9 cellular contexts compared by ENCODE assay signal in the genomic region with DNA sequence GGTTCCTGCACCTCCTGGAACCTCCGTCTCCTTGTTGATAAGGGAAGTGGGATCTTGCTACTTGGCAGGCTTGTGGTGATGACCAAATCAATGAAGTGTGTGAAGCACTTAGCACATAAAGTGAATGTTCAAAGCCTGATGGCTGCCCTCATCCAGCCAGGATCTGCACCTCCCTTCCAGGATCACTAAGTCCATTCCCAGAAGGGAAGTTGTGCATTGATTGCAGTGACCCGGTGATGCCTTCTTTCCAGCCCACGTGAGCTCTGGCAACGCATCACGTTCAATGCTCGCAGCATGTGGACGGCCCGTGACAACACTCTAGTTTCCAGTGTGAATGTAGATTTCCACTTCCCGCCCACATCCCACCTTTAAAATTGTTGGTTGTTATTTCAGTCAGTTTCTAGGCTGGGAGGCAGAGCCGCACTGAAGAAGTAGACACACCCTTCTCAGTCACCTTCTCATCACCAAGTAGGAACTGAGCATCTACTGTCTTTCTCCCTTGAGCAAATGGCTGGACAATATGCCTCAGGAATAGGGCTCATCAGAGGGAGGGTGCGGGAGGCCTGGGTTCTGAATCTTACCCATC. TPM values are rescaled to one million over a fixed set of nuclear protein-coding genes. Genes with fewer than 3 reads are reported as not detected.
"Had no signal": no experiment of that assay in that cellular context is flagged by ENCODE, and none has a peak within 500 bp of the region (broad histone marks: within the 10 kb centered on the region; RNA-seq: fewer than 3 reads in every experiment).

No MANE protein-coding gene starts in this region.

RNA-seq across cellular contexts. Expression of a gene that starts 6.2 kb away (rescaled TPM):
- total RNA-seq: neural crest cell, omental fat pad, osteocyte, posterior vena cava, pulmonary artery endothelial cell, right atrium auricular region, upper lobe of right lung, urinary bladder, uterus had no signal
